Comparison of ENCODE assay signal across 20 cellular contexts in the genomic region with DNA sequence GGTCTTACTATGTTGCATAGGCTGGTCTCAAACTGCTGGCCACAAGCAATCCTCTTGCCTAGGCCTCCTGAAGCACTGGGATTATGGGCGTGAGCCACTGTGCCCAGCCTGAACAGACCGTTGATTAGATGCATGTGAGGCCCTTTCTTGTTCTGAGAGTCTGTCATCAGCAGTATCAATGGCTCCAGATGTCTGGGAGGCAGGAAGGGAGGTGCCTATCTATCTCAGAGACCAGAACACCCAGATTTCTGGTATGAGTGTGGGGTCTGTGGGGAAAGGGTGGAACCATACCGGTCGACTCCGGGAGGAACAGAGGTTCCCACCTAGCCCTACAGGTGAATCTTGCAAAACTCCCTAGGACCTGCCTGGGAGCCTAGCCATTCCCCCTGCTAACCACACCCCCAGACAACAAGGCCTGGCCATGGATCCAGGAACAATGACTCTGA.
DNase-seq lines count a peak whose midpoint lies in the region; ATAC-seq and TF ChIP-seq lines count a peak whose summit lies in the region.
"Had no signal": no experiment of that assay in that cellular context is flagged by ENCODE, and none has a peak within 500 bp of the region (broad histone marks: within the 10 kb centered on the region; RNA-seq: fewer than 3 reads in every experiment).

No MANE protein-coding gene starts in this region.

- H2BK5ac ChIP-seq in H9 (ENCODE audit: insufficient read length, low read length): no peak overlapping the region

- DNase-seq in CD4-positive, alpha-beta T cell: no peak
- DNase-seq in naive B cell (no peak), osteoblast (ENCODE audit: insufficient read length, low spot score, missing footprints) (no peak), H9 (no peak)
- no peak for DNase-seq in activated T-cell treated with anti-CD3 and anti-CD28 coated beads, Interleukin-2, amount 50 U/mL, for 4 hours
- DNase-seq: activated CD4-positive, alpha-beta T cell treated with anti-CD3 and anti-CD28 coated beads for 36 hours; HFFc6; NCI-H2171 treated with DMSO at 0.1 percent for 48 hours; NCI-H774; PC-9; right lobe of liver; stimulated activated naive CD4-positive, alpha-beta T cell treated with Interleukin-2 at 50 U/mL for 16 hours had no signal

- no peak overlapping the region for H4K91ac ChIP-seq in H9 (ENCODE audit: insufficient read length, low read depth, low read length)

- no peak overlapping the region for H2BK12ac ChIP-seq in H9 (ENCODE audit: insufficient read length, low read depth, low read length)

- H2AK5ac ChIP-seq in H9 (ENCODE audit: insufficient read length, low read length): no peak overlapping the region

- H2BK20ac ChIP-seq in H9 (ENCODE audit: low read depth, low read length, poor library complexity, severe bottlenecking): no peak overlapping the region

- H3K9me2 ChIP-seq in Loucy (replicated peaks; ENCODE audit: low read depth, low read length): no peaks in the 10 kb centered on the region

- H4K8ac ChIP-seq in H9 (replicated peaks; ENCODE audit: insufficient read length, low read depth, low read length): no peak overlapping the region

- peaks cover 4% of the 10 kb centered on the region for H3K36me3 Mint-ChIP-seq in CD4-positive, alpha-beta T cell (ENCODE audit: low read depth)
- peaks cover 4 to 7% of the 10 kb centered on the region in 2 donors for H3K36me3 Mint-ChIP-seq in naive B cell
- H3K36me3 Mint-ChIP-seq in H9 (ENCODE audit: insufficient read depth in 1 of 3, low read depth in 3 of 3): no peaks in the 10 kb centered on the region
- H3K36me3 Mint-ChIP-seq in activated T-cell treated with anti-CD3 and anti-CD28 coated beads, Interleukin-2, amount 50 U/mL, for 4 hours (ENCODE audit: insufficient read depth): peaks cover 5% of the 10 kb centered on the region

- H3K79me1 ChIP-seq in H9 (ENCODE audit: insufficient read depth, low read depth, low read length, poor library complexity, severe bottlenecking): no peaks in the 10 kb centered on the region

- H3K4me1 ChIP-seq in Loucy (ENCODE audit: insufficient read depth, low read length, poor library complexity, severe bottlenecking) (peaks cover 72% of the 10 kb centered on the region), osteoblast (ENCODE audit: insufficient read depth, low read length) (no peaks in the 10 kb centered on the region), H9 (ENCODE audit: insufficient read depth, low read length) (no peaks in the 10 kb centered on the region; the same call in 1 of the 2 replicates)
- H3K4me1 ChIP-seq: right lobe of liver had no signal

- H3K4me3 ChIP-seq in Loucy (ENCODE audit: low read length, poor library complexity, severe bottlenecking) (no peak overlapping the region), osteoblast (ENCODE audit: insufficient read depth, low read length) (no peak overlapping the region)
- H3K4me3 ChIP-seq: coronary artery, gastroesophageal sphincter, GM12878, PC-9, right lobe of liver, SJSA1, tibial nerve had no signal

- intact Hi-C loops in CD4-positive, alpha-beta T cell (cut with DNase I, micrococcal nuclease): loop anchor here in 1 of 2 experiments (10.0 kb wide), 1 partner anchor 47 kb away; no protein-coding TSS in a partner anchor

- peaks cover 67% of the 10 kb centered on the region for H3K4me1 Mint-ChIP-seq in CD4-positive, alpha-beta T cell (ENCODE audit: low read depth)
- H3K4me1 Mint-ChIP-seq in naive B cell (peaks cover 84 to 99% (median 96%) of the 10 kb centered on the region in 3 donors), H9 (peaks cover 13 to 22% of the 10 kb centered on the region in 2 experiments)
- H3K4me1 Mint-ChIP-seq in activated T-cell treated with anti-CD3 and anti-CD28 coated beads, Interleukin-2, amount 50 U/mL, for 4 hours (ENCODE audit: low read depth): peaks cover 61% of the 10 kb centered on the region

- H2BK15ac ChIP-seq in H9 (ENCODE audit: low read depth, low read length): no peak overlapping the region

- H3K9me3 ChIP-seq in CD4-positive, alpha-beta T cell (ENCODE audit: control insufficient read depth, low read length): no peaks in the 10 kb centered on the region
- H3K9me3 ChIP-seq in Loucy (ENCODE audit: insufficient read depth, low read depth, low read length): no peaks in the 10 kb centered on the region
- H3K9me3 ChIP-seq in osteoblast (ENCODE audit: low read depth, low read length): no peaks in the 10 kb centered on the region
- no peaks in the 10 kb centered on the region for H3K9me3 ChIP-seq in H9 (ENCODE audit: control insufficient read depth, low read depth, low read length)
- H3K9me3 ChIP-seq: gastroesophageal sphincter, right lobe of liver, SJSA1, tibial nerve had no signal

- no peak for ATAC-seq in CD4-positive, alpha-beta T cell (ENCODE audit: poor library complexity)
- ATAC-seq in naive B cell (ENCODE audit: low read depth in 2 of 2) (no peak), HG03097 (IDR thresholded peaks at IDR 0.05; ENCODE audit: low FRiP score, unreplicated experiment) (no peak)
- no peak for ATAC-seq in activated T-cell treated with anti-CD3 and anti-CD28 coated beads, Interleukin-2, amount 50 U/mL, for 4 hours
- ATAC-seq: activated CD4-positive, alpha-beta T cell treated with anti-CD3 and anti-CD28 coated beads for 36 hours; gastroesophageal sphincter; GM12878 had no signal

- no peaks in the 10 kb centered on the region for H3K27me3 ChIP-seq in CD4-positive, alpha-beta T cell (ENCODE audit: control insufficient read depth, insufficient read depth, low read length)
- no peaks in the 10 kb centered on the region for H3K27me3 ChIP-seq in Loucy (ENCODE audit: insufficient read depth, low read length, poor library complexity, severe bottlenecking)
- H3K27me3 ChIP-seq in osteoblast (ENCODE audit: insufficient read depth, low read length): no peaks in the 10 kb centered on the region
- H3K27me3 ChIP-seq in H9 (ENCODE audit: insufficient read depth, low read length): no peaks in the 10 kb centered on the region
- H3K27me3 ChIP-seq: gastroesophageal sphincter, right lobe of liver, SJSA1, tibial nerve had no signal

- H4K20me1 ChIP-seq in Loucy (ENCODE audit: insufficient read depth, low read length, poor library complexity, severe bottlenecking) (no peaks in the 10 kb centered on the region), osteoblast (ENCODE audit: insufficient read depth, low read length) (no peaks in the 10 kb centered on the region), H9 (ENCODE audit: control insufficient read depth, insufficient read depth, insufficient read length) (no peaks in the 10 kb centered on the region)

- H3K4ac ChIP-seq in H9 (ENCODE audit: low read depth, low read length): no peak overlapping the region

- H3T11ph ChIP-seq in H9 (ENCODE audit: low read length): no peak overlapping the region

- H4K5ac ChIP-seq in H9 (ENCODE audit: insufficient read length, low read depth, low read length): no peak overlapping the region

- no peak overlapping the region for H2BK120ac ChIP-seq in H9 (ENCODE audit: low read depth, low read length, poor library complexity, severe bottlenecking)

- H3K23me2 ChIP-seq in H9 (ENCODE audit: insufficient read length, low read depth, low read length, poor library complexity, severe bottlenecking): no peaks in the 10 kb centered on the region

- H3K4me3 Mint-ChIP-seq in CD4-positive, alpha-beta T cell: no peak overlapping the region
- H3K4me3 Mint-ChIP-seq in naive B cell (peak overlapping the region in 5 of 8 donors; percentile 35 to 81 (median 46)), H9 (no peak overlapping the region)
- no peak overlapping the region for H3K4me3 Mint-ChIP-seq in activated T-cell treated with anti-CD3 and anti-CD28 coated beads, Interleukin-2, amount 50 U/mL, for 4 hours
- H3K4me3 Mint-ChIP-seq: activated CD4-positive, alpha-beta T cell treated with anti-CD3 and anti-CD28 coated beads for 36 hours; HFFc6 had no signal

- POLR2A ChIA-PET in CD4-positive, alpha-beta T cell (lab: Charles Lee): no interaction called here

- no peak overlapping the region for H3K27ac ChIP-seq in CD4-positive, alpha-beta T cell (ENCODE audit: low read depth, low read length)
- peak overlapping the region; percentile 7 for H3K27ac ChIP-seq in angular gyrus (ENCODE audit: low read depth, low read length)
- H3K27ac ChIP-seq in osteoblast (ENCODE audit: low read depth, low read length): no peak overlapping the region
- H3K27ac ChIP-seq in H9 (ENCODE audit: insufficient read length, low read depth, low read length): no peak overlapping the region
- H3K27ac ChIP-seq: coronary artery, PC-9, right lobe of liver, SJSA1, tibial nerve had no signal

- CTCF ChIA-PET in CD4-positive, alpha-beta T cell (lab: Charles Lee): interaction anchor here (1.1 kb wide), 1 partner anchor 103 kb away, joined by 3 read pairs; no protein-coding TSS in a partner anchor

- H3F3A ChIP-seq in Loucy (ENCODE audit: low read depth): no peaks in the 10 kb centered on the region

- TF ChIP-seq CTCF in CD4-positive, alpha-beta T cell (IDR thresholded peaks at IDR 0.05): no peak
- no peak for TF ChIP-seq CTCF in Loucy (conservative IDR thresholded peaks at IDR 0.05; ENCODE audit: low read length)
- no peak for TF ChIP-seq CTCF in osteoblast (IDR thresholded peaks at IDR 0.05; ENCODE audit: extremely low read depth, low read depth, low read length)
- no peak for TF ChIP-seq CTCF in H9 (conservative IDR thresholded peaks at IDR 0.05)

- H3K18ac ChIP-seq in H9 (ENCODE audit: insufficient read length, low read depth, low read length): no peak overlapping the region

- H3K9ac ChIP-seq in Loucy (ENCODE audit: low read depth, low read length, poor library complexity, severe bottlenecking) (peak overlapping the region; percentile 24), H9 (ENCODE audit: extremely low read depth, insufficient read length, low read length) (no peak overlapping the region)

- H3K27me3 Mint-ChIP-seq in CD4-positive, alpha-beta T cell: no peaks in the 10 kb centered on the region
- H3K27me3 Mint-ChIP-seq in naive B cell (no peaks in the 10 kb centered on the region), H9 (ENCODE audit: low read depth) (no peaks in the 10 kb centered on the region)
- no peaks in the 10 kb centered on the region for H3K27me3 Mint-ChIP-seq in activated T-cell treated with anti-CD3 and anti-CD28 coated beads, Interleukin-2, amount 50 U/mL, for 4 hours (ENCODE audit: low read depth)
- H3K27me3 Mint-ChIP-seq: activated CD4-positive, alpha-beta T cell treated with anti-CD3 and anti-CD28 coated beads for 36 hours had no signal

- no peak overlapping the region for H2AFZ ChIP-seq in Loucy (ENCODE audit: low read length)
- H2AFZ ChIP-seq in osteoblast (ENCODE audit: low read length): no peak overlapping the region
- H2AFZ ChIP-seq in H9 (ENCODE audit: low read length): no peak overlapping the region
- H2AFZ ChIP-seq: PC-9 had no signal

- no peaks in the 10 kb centered on the region for H3K9me3 Mint-ChIP-seq in CD4-positive, alpha-beta T cell
- H3K9me3 Mint-ChIP-seq in naive B cell: no peaks in the 10 kb centered on the region
- no peaks in the 10 kb centered on the region; a peak in 1 of 5 replicates for H3K9me3 Mint-ChIP-seq in H9
- no peaks in the 10 kb centered on the region for H3K9me3 Mint-ChIP-seq in activated T-cell treated with anti-CD3 and anti-CD28 coated beads, Interleukin-2, amount 50 U/mL, for 4 hours

- no peak overlapping the region for H3K56ac ChIP-seq in H9 (ENCODE audit: insufficient read length, low read depth, low read length)

- no peak overlapping the region; the same call in 1 of the 2 replicates for H3K14ac ChIP-seq in H9 (ENCODE audit: insufficient read depth, low read length)

- H3K36me3 ChIP-seq in Loucy (ENCODE audit: insufficient read depth, low read length) (no peaks in the 10 kb centered on the region), osteoblast (ENCODE audit: insufficient read depth, low read length) (no peaks in the 10 kb centered on the region)
- H3K36me3 ChIP-seq: gastroesophageal sphincter, right lobe of liver, SJSA1, tibial nerve had no signal

- no peak overlapping the region for H3K23ac ChIP-seq in H9 (ENCODE audit: insufficient read length, low read depth, low read length)

- H3K79me2 ChIP-seq in Loucy (ENCODE audit: insufficient read depth, low read length) (peaks cover 81% of the 10 kb centered on the region), osteoblast (ENCODE audit: insufficient read depth, low read length) (no peaks in the 10 kb centered on the region), H9 (ENCODE audit: insufficient read depth, low read length) (no peaks in the 10 kb centered on the region)

- WGBS in H9 (ENCODE audit: extremely low coverage, insufficient read length, low lambda C conversion rate): no CpG with 5 or more reads among the region's 5 CpGs

- H3K4me2 ChIP-seq in Loucy (ENCODE audit: low read depth, low read length, poor library complexity, severe bottlenecking) (no peak overlapping the region), osteoblast (ENCODE audit: insufficient read depth, low read length) (no peak overlapping the region), H9 (ENCODE audit: insufficient read depth, insufficient read length, low read length) (no peak overlapping the region)
- H3K4me2 ChIP-seq: PC-9 had no signal

- peak overlapping the region; percentile 50 for H3K27ac Mint-ChIP-seq in CD4-positive, alpha-beta T cell
- peak overlapping the region; percentile 88 to 98 (median 94) for H3K27ac Mint-ChIP-seq in naive B cell
- H3K27ac Mint-ChIP-seq in H9: no peak overlapping the region; a peak in 1 of 7 replicates
- H3K27ac Mint-ChIP-seq: activated CD4-positive, alpha-beta T cell treated with anti-CD3 and anti-CD28 coated beads for 36 hours; HFFc6 had no signal

Comparison
In these comparisons a context has a peak if more than half of its experiments do, and no peak if none do; other contexts are left out.
1. H3K27ac Mint-ChIP-seq: peak in CD4-positive, alpha-beta T cell (single experiment) and naive B cell (6 of 6); none in H9 (0 of 3).
2. H3K4me3 Mint-ChIP-seq: peak in naive B cell (5 of 8); none in CD4-positive, alpha-beta T cell (single experiment), H9 (0 of 2) and activated T-cell treated with anti-CD3 and anti-CD28 coated beads, Interleukin-2, amount 50 U/mL, for 4 hours (single experiment).